Comparison of ENCODE assay signal across 8 cellular contexts in genomic region chr13:30465541-30466357, GRCh38. TPM values are rescaled to one million over a fixed set of nuclear protein-coding genes. Genes with fewer than 3 reads are reported as not detected.
DNase-seq lines count a peak whose midpoint lies in the region; ATAC-seq lines count a peak whose summit lies in the region.

Gene HMGB1, minus strand, starts transcription at chr13:30465936. Its CDS starts 2,256 bp downstream, at chr13:30463680.

- peak; percentile 99 for DNase-seq in COLO668 (lab: John Stamatoyannopoulos, UW; ENCODE audit: unreplicated experiment)
- DNase-seq in HT1080 (ENCODE audit: low read depth) = peak; percentile 99
- DNase-seq in NOMO-1 treated with DMSO at 0.1 percent for 48 hours (lab: John Stamatoyannopoulos, UW; ENCODE audit: unreplicated experiment) = peak; percentile 99
- DNase-seq in activated CD8-positive, alpha-beta memory T cell treated with anti-CD3 and anti-CD28 coated beads for 4 hours (ENCODE audit: low read depth in 2 of 2) = peak; percentile 91 to 96
- DNase-seq in effector memory CD8-positive, alpha-beta T cell = peak; percentile 94 to 96 (median 95)
- DNase-seq in medulla oblongata (ENCODE audit: extremely low spot score) = peak; percentile 99
- peak; percentile 94 for DNase-seq in stimulated activated CD8-positive, alpha-beta memory T cell treated with anti-CD3 and anti-CD28 coated beads, Interleukin-12 subunit alpha, Interleukin-12 subunit beta, amount 100 ng/mL, for 1 hour (ENCODE audit: low read depth)

- peak within 1 kb of the TSS; percentile 98 for H3K27ac Mint-ChIP-seq in effector memory CD8-positive, alpha-beta T cell

- H3K36me3 Mint-ChIP-seq in effector memory CD8-positive, alpha-beta T cell (ENCODE audit: insufficient read depth) = peaks cover 47% of the 10 kb centered on the region

- H3K27me3 Mint-ChIP-seq in effector memory CD8-positive, alpha-beta T cell = no peaks in the 10 kb centered on the region

- H3K4me1 Mint-ChIP-seq in effector memory CD8-positive, alpha-beta T cell (ENCODE audit: low read depth in 2 of 2) = peaks cover 22 to 28% of the 10 kb centered on the region in 2 donors

- ATAC-seq in GM21360 (IDR thresholded peaks at IDR 0.05; ENCODE audit: unreplicated experiment) = peak; percentile 72
- ATAC-seq in effector memory CD8-positive, alpha-beta T cell (replicated peaks) = peak; percentile 80

- H3K9me3 Mint-ChIP-seq in effector memory CD8-positive, alpha-beta T cell = no peaks in the 10 kb centered on the region

- H3K4me3 Mint-ChIP-seq in effector memory CD8-positive, alpha-beta T cell = peak within 1 kb of the TSS; percentile 90 to 95

RNA-seq across cellular contexts. Expression of gene HMGB1, which starts in this region (rescaled TPM):
- 667 and 727 TPM in 2 replicates for total RNA-seq in HT1080 (2014; rRNA removed; shearing (Covaris generic))
- 650 and 795 TPM in 2 replicates for polyA plus RNA-seq in HT1080 (2015; cell fraction: cytosol; rRNA removed)
- 668 and 716 TPM in 2 replicates for polyA plus RNA-seq in HT1080 (2015; cell fraction: nucleus; rRNA removed)

Comparison
In these comparisons a context has a peak if more than half of its experiments do, and no peak if none do; other contexts are left out.
1. Peak in every context shown above with its lines: DNase-seq and ATAC-seq.